Comparison of ENCODE assay signal across 13 cellular contexts in genomic region chr10:3090388-3090787, GRCh38. TPM values are rescaled to one million over a fixed set of nuclear protein-coding genes. Genes with fewer than 3 reads are reported as not detected.
A peak's percentile ranks its signal among the peaks of the same experiment; 100 is the strongest.
DNase-seq lines count a peak whose midpoint lies in the region; ATAC-seq and TF ChIP-seq lines count a peak whose summit lies in the region.
"Had no signal": no experiment of that assay in that cellular context is flagged by ENCODE, and none has a peak within 500 bp of the region (broad histone marks: within the 10 kb centered on the region; RNA-seq: fewer than 3 reads in every experiment).

No MANE protein-coding gene starts in this region.

- H3K9me3 Mint-ChIP-seq in natural killer cell treated with Interleukin-12 subunit alpha and Interleukin-12 subunit beta and Interleukin-15 and Interleukin-18, amount 100 ng/mL, for 72 hours: no peaks in the 10 kb centered on the region
- H3K9me3 Mint-ChIP-seq in natural killer cell: no peaks in the 10 kb centered on the region
- H3K9me3 Mint-ChIP-seq in chondrocyte (ENCODE audit: low read depth): no peaks in the 10 kb centered on the region
- H3K9me3 Mint-ChIP-seq: activated naive CD4-positive, alpha-beta T cell treated with anti-CD3 and anti-CD28 coated beads, Interleukin-2, amount 50 U/mL, for 72 hours; naive thymus-derived CD8-positive, alpha-beta T cell had no signal

- TF ChIP-seq CTCF in natural killer cell (IDR thresholded peaks at IDR 0.05) (no peak), chondrocyte (IDR thresholded peaks at IDR 0.05) (no peak), vagina (IDR thresholded peaks at IDR 0.05) (no peak)

- no peaks in the 10 kb centered on the region for H3K27me3 Mint-ChIP-seq in natural killer cell treated with Interleukin-12 subunit alpha and Interleukin-12 subunit beta and Interleukin-15 and Interleukin-18, amount 100 ng/mL, for 72 hours
- no peaks in the 10 kb centered on the region for H3K27me3 Mint-ChIP-seq in natural killer cell (ENCODE audit: low read depth in 2 of 2)
- no peaks in the 10 kb centered on the region for H3K27me3 Mint-ChIP-seq in chondrocyte (ENCODE audit: low read depth)
- H3K27me3 Mint-ChIP-seq: naive thymus-derived CD8-positive, alpha-beta T cell had no signal

- H3K27ac ChIP-seq in mesodermal cell (ENCODE audit: low read depth, low read length, severe bottlenecking) (peak overlapping the region; percentile 78), vagina (peak overlapping the region; percentile 5)
- H3K27ac ChIP-seq: right lobe of liver had no signal

- no peak for DNase-seq in natural killer cell treated with Interleukin-12 subunit alpha and Interleukin-12 subunit beta and Interleukin-15 and Interleukin-18, amount 100 ng/mL, for 72 hours (ENCODE audit: low spot score)
- DNase-seq in natural killer cell: no peak
- peak; percentile 54 for DNase-seq in chondrocyte (ENCODE audit: low spot score)
- DNase-seq in vagina (ENCODE audit: extremely low spot score in 2 of 2): no peak
- DNase-seq in NCI-H2107 (lab: John Stamatoyannopoulos, UW): no peak
- DNase-seq: naive thymus-derived CD8-positive, alpha-beta T cell; right lobe of liver; SIG-M5; stimulated activated naive CD4-positive, alpha-beta T cell treated with Interleukin-2 at 50 U/mL for 16 hours had no signal

- H3K36me3 Mint-ChIP-seq in natural killer cell treated with Interleukin-12 subunit alpha and Interleukin-12 subunit beta and Interleukin-15 and Interleukin-18, amount 100 ng/mL, for 72 hours: no peaks in the 10 kb centered on the region
- H3K36me3 Mint-ChIP-seq in natural killer cell (no peaks in the 10 kb centered on the region), chondrocyte (ENCODE audit: low read depth) (peaks cover 6% of the 10 kb centered on the region)

- 93 to 95% methylated on average over 5 to 9 of the region's 12 CpGs for WGBS in mesodermal cell (ENCODE audit: insufficient coverage in 2 of 2), 2 experiments

- H3K9me3 ChIP-seq in mesodermal cell (ENCODE audit: control insufficient read depth, low read length) (no peaks in the 10 kb centered on the region), vagina (no peaks in the 10 kb centered on the region)
- H3K9me3 ChIP-seq: right lobe of liver had no signal

- TF ChIP-seq POLR2A in vagina (IDR thresholded peaks at IDR 0.05): no peak

- H3K27ac Mint-ChIP-seq in natural killer cell treated with Interleukin-12 subunit alpha and Interleukin-12 subunit beta and Interleukin-15 and Interleukin-18, amount 100 ng/mL, for 72 hours: peak overlapping the region in 1 of 2 donors; percentile 99
- H3K27ac Mint-ChIP-seq in natural killer cell (no peak overlapping the region), chondrocyte (ENCODE audit: unreplicated experiment) (peak overlapping the region; percentile 100)
- H3K27ac Mint-ChIP-seq: naive thymus-derived CD8-positive, alpha-beta T cell had no signal

- no peaks in the 10 kb centered on the region for H3K27me3 ChIP-seq in vagina
- H3K27me3 ChIP-seq: right lobe of liver had no signal

- intact Hi-C loops in natural killer cell (cut with micrococcal nuclease) (no loop called here), vagina (cut with DNase I) (no loop called here)

- H3K36me3 ChIP-seq in mesodermal cell (ENCODE audit: control insufficient read depth, insufficient read depth, low read length) (peaks cover 70% of the 10 kb centered on the region), vagina (no peaks in the 10 kb centered on the region)
- H3K36me3 ChIP-seq: right lobe of liver had no signal

- H3K4me3 ChIP-seq in mesodermal cell (ENCODE audit: extremely low read depth, insufficient read depth, low read length, poor library complexity, severe bottlenecking) (no peak overlapping the region), vagina (no peak overlapping the region)
- H3K4me3 ChIP-seq: right lobe of liver had no signal

- peak overlapping the region; percentile 74 for H3K4me3 Mint-ChIP-seq in natural killer cell treated with Interleukin-12 subunit alpha and Interleukin-12 subunit beta and Interleukin-15 and Interleukin-18, amount 100 ng/mL, for 72 hours
- H3K4me3 Mint-ChIP-seq in natural killer cell (no peak overlapping the region), chondrocyte (ENCODE audit: unreplicated experiment) (no peak overlapping the region)
- H3K4me3 Mint-ChIP-seq: naive thymus-derived CD8-positive, alpha-beta T cell had no signal

- H3K4me1 Mint-ChIP-seq in natural killer cell treated with Interleukin-12 subunit alpha and Interleukin-12 subunit beta and Interleukin-15 and Interleukin-18, amount 100 ng/mL, for 72 hours (ENCODE audit: low read depth in 2 of 2): peaks cover 33 to 55% of the 10 kb centered on the region in 2 donors
- H3K4me1 Mint-ChIP-seq in natural killer cell: peaks cover 36% of the 10 kb centered on the region in 2 donors
- H3K4me1 Mint-ChIP-seq in chondrocyte (ENCODE audit: low read depth): peaks cover 87% of the 10 kb centered on the region

- H3K4me1 ChIP-seq in mesodermal cell (ENCODE audit: control insufficient read depth, insufficient read depth, low read length, poor library complexity, severe bottlenecking) (peaks cover 76% of the 10 kb centered on the region), vagina (peaks cover 29% of the 10 kb centered on the region)
- H3K4me1 ChIP-seq: right lobe of liver had no signal

- ATAC-seq in natural killer cell treated with Interleukin-12 subunit alpha and Interleukin-12 subunit beta and Interleukin-15 and Interleukin-18, amount 100 ng/mL, for 72 hours: no peak
- no peak for ATAC-seq in natural killer cell
- ATAC-seq in HG03135 (IDR thresholded peaks at IDR 0.05; ENCODE audit: unreplicated experiment): no peak
- ATAC-seq in GM19463 (IDR thresholded peaks at IDR 0.05; ENCODE audit: unreplicated experiment): no peak
- ATAC-seq: naive thymus-derived CD8-positive, alpha-beta T cell had no signal

RNA-seq across cellular contexts. Expression of gene PFKP, which starts 23.0 kb away (rescaled TPM):
- 100 to 1,000 TPM; 199 to 239 TPM for total RNA-seq in natural killer cell treated with Interleukin-12 subunit alpha and Interleukin-12 subunit beta and Interleukin-15 and Interleukin-18, amount 100 ng/mL, for 72 hours
- 10 to 100 TPM; 43.9 to 62.4 (median 47.4) TPM for total RNA-seq in natural killer cell
- total RNA-seq in chondrocyte: 151 to 188 TPM (median 182 TPM) in 3 replicates
- 338 TPM for polyA plus RNA-seq in mesodermal cell (2013, experiment 1 of 2)
- 311 TPM for polyA plus RNA-seq in mesodermal cell (2013, experiment 2 of 2)
- total RNA-seq in vagina: 46.7 TPM
